Comparison of ENCODE assay signal across 1 cellular context in the genomic region with DNA sequence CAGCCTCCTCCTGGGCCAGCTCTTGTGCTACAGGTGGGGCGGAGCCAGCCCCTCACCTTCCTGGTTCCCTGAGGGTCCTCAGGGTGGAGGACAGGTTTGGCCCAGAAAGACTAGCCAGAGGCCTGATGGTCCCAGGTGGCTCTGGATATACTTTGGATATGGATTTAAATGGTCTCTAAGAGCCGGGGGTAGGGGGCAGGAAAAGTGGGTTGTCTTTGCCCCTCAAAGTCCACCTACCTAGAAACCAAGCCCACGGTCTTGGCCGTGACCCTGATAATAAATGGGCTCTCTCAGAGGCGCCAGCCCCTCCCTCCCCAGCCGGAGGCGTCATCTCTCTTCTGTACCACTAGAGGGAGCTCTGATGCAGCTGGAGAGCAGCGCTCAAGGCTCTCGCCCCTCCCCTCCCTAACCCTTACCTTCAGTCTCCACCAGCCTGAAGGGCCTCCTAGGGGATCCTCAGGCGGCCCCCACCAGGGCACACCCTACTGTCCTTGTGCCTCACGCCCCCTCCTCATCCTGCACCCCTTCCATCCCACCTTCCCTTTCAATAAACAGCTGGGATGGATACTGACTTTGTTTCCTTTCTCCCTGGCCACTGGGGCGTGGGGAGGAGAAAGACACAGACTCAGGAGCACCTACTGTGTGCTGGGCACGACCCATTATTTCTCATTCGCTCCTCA.
TF ChIP-seq lines count a peak whose summit lies in the region.

No MANE protein-coding gene starts in this region.

TF ChIP-seq in HepG2, 621 proteins besides CTCF, POLR2A, EP300 and RAD21 (continued from another document and continues in another):
- TF ChIP-seq, protein P1, sequence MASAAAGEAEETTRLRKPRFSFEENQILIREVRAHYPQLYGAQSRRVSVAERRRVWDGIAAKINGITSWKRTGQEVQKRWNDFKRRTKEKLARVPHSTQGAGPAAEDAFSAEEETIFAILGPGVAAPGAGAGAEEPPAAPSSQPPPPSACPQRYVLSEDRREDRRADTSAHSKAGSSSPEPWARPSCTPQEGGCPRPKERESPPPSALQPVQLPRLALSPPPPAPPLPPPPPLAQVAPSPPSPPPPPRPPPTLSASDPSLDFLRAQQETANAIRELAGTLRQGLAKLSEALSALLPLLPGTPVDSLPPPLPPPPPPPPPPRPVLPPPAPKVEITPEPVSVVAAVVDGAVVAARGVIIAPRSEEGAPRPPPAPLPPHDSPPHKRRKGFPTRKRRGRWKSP (CRISPR knock-in tag; IDR thresholded peaks at IDR 0.05) = peak; percentile 50; the same call in 1 of the 2 replicates
- TF ChIP-seq ZNF543 (CRISPR knock-in tag; IDR thresholded peaks at IDR 0.05) = 0 out of 2 replicates have a peak, but pooled peaks have one; percentile 56
- TF ChIP-seq ARNTL (CRISPR knock-in tag; IDR thresholded peaks at IDR 0.05) = peak; percentile 46; the same call in 1 of the 2 replicates
- TF ChIP-seq KLF11 (CRISPR knock-in tag; IDR thresholded peaks at IDR 0.05) = peak; percentile 82
- no peak for TF ChIP-seq HNRNPUL1 (IDR thresholded peaks at IDR 0.05; ENCODE audit: low read depth, low read length)
- TF ChIP-seq, protein P2, sequence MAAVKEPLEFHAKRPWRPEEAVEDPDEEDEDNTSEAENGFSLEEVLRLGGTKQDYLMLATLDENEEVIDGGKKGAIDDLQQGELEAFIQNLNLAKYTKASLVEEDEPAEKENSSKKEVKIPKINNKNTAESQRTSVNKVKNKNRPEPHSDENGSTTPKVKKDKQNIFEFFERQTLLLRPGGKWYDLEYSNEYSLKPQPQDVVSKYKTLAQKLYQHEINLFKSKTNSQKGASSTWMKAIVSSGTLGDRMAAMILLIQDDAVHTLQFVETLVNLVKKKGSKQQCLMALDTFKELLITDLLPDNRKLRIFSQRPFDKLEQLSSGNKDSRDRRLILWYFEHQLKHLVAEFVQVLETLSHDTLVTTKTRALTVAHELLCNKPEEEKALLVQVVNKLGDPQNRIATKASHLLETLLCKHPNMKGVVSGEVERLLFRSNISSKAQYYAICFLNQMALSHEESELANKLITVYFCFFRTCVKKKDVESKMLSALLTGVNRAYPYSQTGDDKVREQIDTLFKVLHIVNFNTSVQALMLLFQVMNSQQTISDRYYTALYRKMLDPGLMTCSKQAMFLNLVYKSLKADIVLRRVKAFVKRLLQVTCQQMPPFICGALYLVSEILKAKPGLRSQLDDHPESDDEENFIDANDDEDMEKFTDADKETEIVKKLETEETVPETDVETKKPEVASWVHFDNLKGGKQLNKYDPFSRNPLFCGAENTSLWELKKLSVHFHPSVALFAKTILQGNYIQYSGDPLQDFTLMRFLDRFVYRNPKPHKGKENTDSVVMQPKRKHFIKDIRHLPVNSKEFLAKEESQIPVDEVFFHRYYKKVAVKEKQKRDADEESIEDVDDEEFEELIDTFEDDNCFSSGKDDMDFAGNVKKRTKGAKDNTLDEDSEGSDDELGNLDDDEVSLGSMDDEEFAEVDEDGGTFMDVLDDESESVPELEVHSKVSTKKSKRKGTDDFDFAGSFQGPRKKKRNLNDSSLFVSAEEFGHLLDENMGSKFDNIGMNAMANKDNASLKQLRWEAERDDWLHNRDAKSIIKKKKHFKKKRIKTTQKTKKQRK (IDR thresholded peaks at IDR 0.05; ENCODE audit: low read length) = no peak
- TF ChIP-seq ATF5 (CRISPR knock-in tag; IDR thresholded peaks at IDR 0.05; ENCODE audit: low read depth) = peak; percentile 38; the same call in 1 of the 2 replicates
- TF ChIP-seq HES4 (CRISPR knock-in tag; IDR thresholded peaks at IDR 0.05; ENCODE audit: borderline replicate concordance) = no peak
- TF ChIP-seq KMT2A (CRISPR knock-in tag; IDR thresholded peaks at IDR 0.05) = peak; percentile 69
- TF ChIP-seq RAD51 (IDR thresholded peaks at IDR 0.05; ENCODE audit: borderline replicate concordance) = no peak
- TF ChIP-seq NRL (CRISPR knock-in tag; IDR thresholded peaks at IDR 0.05; ENCODE audit: borderline replicate concordance) = no peak; the same call in 1 of the 2 replicates
- no peak for TF ChIP-seq AGO1 (IDR thresholded peaks at IDR 0.05; ENCODE audit: low read depth, low read length, poor library complexity, severe bottlenecking)
- 0 out of 2 replicates have a peak, but pooled peaks have one; percentile 79 for TF ChIP-seq THAP8 (CRISPR knock-in tag; IDR thresholded peaks at IDR 0.05; ENCODE audit: borderline replicate concordance)
- TF ChIP-seq AHDC1 (CRISPR knock-in tag; IDR thresholded peaks at IDR 0.05; ENCODE audit: borderline replicate concordance) = no peak
- peak; percentile 74; the same call in 1 of the 2 replicates for TF ChIP-seq TOE1 (CRISPR knock-in tag; IDR thresholded peaks at IDR 0.05)
- TF ChIP-seq CHD2 (IDR thresholded peaks at IDR 0.05; ENCODE audit: low read depth, low read length) = no peak
- no peak for TF ChIP-seq ZNF776 (CRISPR knock-in tag; IDR thresholded peaks at IDR 0.05)
- TF ChIP-seq POGZ (CRISPR knock-in tag; IDR thresholded peaks at IDR 0.05) = 0 out of 2 replicates have a peak, but pooled peaks have one; percentile 7
- no peak; the same call in 1 of the 2 replicates for TF ChIP-seq ZNF264 (CRISPR knock-in tag; IDR thresholded peaks at IDR 0.05)
- TF ChIP-seq ZNF17 (CRISPR knock-in tag; IDR thresholded peaks at IDR 0.05) = no peak
- TF ChIP-seq KDM2A (CRISPR knock-in tag; IDR thresholded peaks at IDR 0.05; ENCODE audit: borderline replicate concordance, low read depth) = peak; percentile 89
- peak; percentile 63; the same call in 1 of the 2 replicates for TF ChIP-seq CCDC6 (CRISPR knock-in tag; IDR thresholded peaks at IDR 0.05)
- TF ChIP-seq U2AF2 (IDR thresholded peaks at IDR 0.05; ENCODE audit: low read depth, low read length) = no peak
- TF ChIP-seq THAP7 (CRISPR knock-in tag; IDR thresholded peaks at IDR 0.05) = peak; percentile 38; the same call in 1 of the 2 replicates
- TF ChIP-seq ZFP36L2 (CRISPR knock-in tag; IDR thresholded peaks at IDR 0.05) = no peak
- no peak for TF ChIP-seq ZBTB43 (CRISPR knock-in tag; conservative IDR thresholded peaks at IDR 0.05)
- TF ChIP-seq, protein P3, sequence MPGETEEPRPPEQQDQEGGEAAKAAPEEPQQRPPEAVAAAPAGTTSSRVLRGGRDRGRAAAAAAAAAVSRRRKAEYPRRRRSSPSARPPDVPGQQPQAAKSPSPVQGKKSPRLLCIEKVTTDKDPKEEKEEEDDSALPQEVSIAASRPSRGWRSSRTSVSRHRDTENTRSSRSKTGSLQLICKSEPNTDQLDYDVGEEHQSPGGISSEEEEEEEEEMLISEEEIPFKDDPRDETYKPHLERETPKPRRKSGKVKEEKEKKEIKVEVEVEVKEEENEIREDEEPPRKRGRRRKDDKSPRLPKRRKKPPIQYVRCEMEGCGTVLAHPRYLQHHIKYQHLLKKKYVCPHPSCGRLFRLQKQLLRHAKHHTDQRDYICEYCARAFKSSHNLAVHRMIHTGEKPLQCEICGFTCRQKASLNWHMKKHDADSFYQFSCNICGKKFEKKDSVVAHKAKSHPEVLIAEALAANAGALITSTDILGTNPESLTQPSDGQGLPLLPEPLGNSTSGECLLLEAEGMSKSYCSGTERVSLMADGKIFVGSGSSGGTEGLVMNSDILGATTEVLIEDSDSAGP (CRISPR knock-in tag; IDR thresholded peaks at IDR 0.05; ENCODE audit: borderline replicate concordance) = peak; percentile 77; the same call in 1 of the 2 replicates
- TF ChIP-seq NCOA5 (CRISPR knock-in tag; IDR thresholded peaks at IDR 0.05) = no peak
- TF ChIP-seq ZNF205 (CRISPR knock-in tag; IDR thresholded peaks at IDR 0.05) = peak; percentile 66; the same call in 1 of the 2 replicates
- peak; percentile 80; the same call in 1 of the 2 replicates for TF ChIP-seq ZNF598 (CRISPR knock-in tag; IDR thresholded peaks at IDR 0.05; ENCODE audit: borderline replicate concordance)
- no peak for TF ChIP-seq ZSCAN12 (CRISPR knock-in tag; IDR thresholded peaks at IDR 0.05)
- TF ChIP-seq MEIS1 (CRISPR knock-in tag; IDR thresholded peaks at IDR 0.05; ENCODE audit: borderline replicate concordance) = no peak; the same call in 1 of the 2 replicates
- no peak for TF ChIP-seq ZNF460 (CRISPR knock-in tag; IDR thresholded peaks at IDR 0.05; ENCODE audit: borderline replicate concordance)
- TF ChIP-seq, protein P4, sequence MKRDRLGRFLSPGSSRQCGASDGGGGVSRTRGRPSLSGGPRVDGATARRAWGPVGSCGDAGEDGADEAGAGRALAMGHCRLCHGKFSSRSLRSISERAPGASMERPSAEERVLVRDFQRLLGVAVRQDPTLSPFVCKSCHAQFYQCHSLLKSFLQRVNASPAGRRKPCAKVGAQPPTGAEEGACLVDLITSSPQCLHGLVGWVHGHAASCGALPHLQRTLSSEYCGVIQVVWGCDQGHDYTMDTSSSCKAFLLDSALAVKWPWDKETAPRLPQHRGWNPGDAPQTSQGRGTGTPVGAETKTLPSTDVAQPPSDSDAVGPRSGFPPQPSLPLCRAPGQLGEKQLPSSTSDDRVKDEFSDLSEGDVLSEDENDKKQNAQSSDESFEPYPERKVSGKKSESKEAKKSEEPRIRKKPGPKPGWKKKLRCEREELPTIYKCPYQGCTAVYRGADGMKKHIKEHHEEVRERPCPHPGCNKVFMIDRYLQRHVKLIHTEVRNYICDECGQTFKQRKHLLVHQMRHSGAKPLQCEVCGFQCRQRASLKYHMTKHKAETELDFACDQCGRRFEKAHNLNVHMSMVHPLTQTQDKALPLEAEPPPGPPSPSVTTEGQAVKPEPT (CRISPR knock-in tag; IDR thresholded peaks at IDR 0.05; ENCODE audit: low read depth) = no peak
- no peak for TF ChIP-seq SMARCE1 (IDR thresholded peaks at IDR 0.05; ENCODE audit: borderline replicate concordance)
- TF ChIP-seq SAFB2 (CRISPR knock-in tag; IDR thresholded peaks at IDR 0.05; ENCODE audit: borderline replicate concordance, low read depth) = peak; percentile 92; the same call in 1 of the 2 replicates
- TF ChIP-seq XRCC5 (optimal IDR thresholded peaks at IDR 0.05; ENCODE audit: low read length) = peak; percentile 92
- TF ChIP-seq ZNF780A (CRISPR knock-in tag; IDR thresholded peaks at IDR 0.05) = no peak
- TF ChIP-seq KLF16 (CRISPR knock-in tag; IDR thresholded peaks at IDR 0.05) = peak in 1 of 2 experiments; percentile 97; a peak in 2 of 4 replicates
- no peak for TF ChIP-seq RFX1 (IDR thresholded peaks at IDR 0.05)
- no peak for TF ChIP-seq ZNF160 (CRISPR knock-in tag; IDR thresholded peaks at IDR 0.05)
- no peak for TF ChIP-seq ZFP37 (CRISPR knock-in tag; IDR thresholded peaks at IDR 0.05; ENCODE audit: borderline replicate concordance)
- TF ChIP-seq ZBTB3 (CRISPR knock-in tag; IDR thresholded peaks at IDR 0.05; ENCODE audit: borderline replicate concordance, low read depth) = no peak
- no peak for TF ChIP-seq PLRG1 (conservative IDR thresholded peaks at IDR 0.05)
- no peak for TF ChIP-seq FOXK2 (IDR thresholded peaks at IDR 0.05)
- no peak for TF ChIP-seq ATRX (CRISPR knock-in tag; IDR thresholded peaks at IDR 0.05; ENCODE audit: borderline replicate concordance)
